9 cellular contexts compared by ENCODE assay signal in genomic region chr10:29681700-29682444, GRCh38. TPM values are rescaled to one million over a fixed set of nuclear protein-coding genes. Genes with fewer than 3 reads are reported as not detected.
A peak's percentile ranks its signal among the peaks of the same experiment; 100 is the strongest.
DNase-seq lines count a peak whose midpoint lies in the region; ATAC-seq, FAIRE-seq and TF ChIP-seq lines count a peak whose summit lies in the region.
"Had no signal": no experiment of that assay in that cellular context is flagged by ENCODE, and none has a peak within 500 bp of the region (broad histone marks: within the 10 kb centered on the region; RNA-seq: fewer than 3 reads in every experiment).

No MANE protein-coding gene starts in this region.

- H3K27me3 ChIP-seq in GM23248 (replicated peaks; ENCODE audit: insufficient read depth) = no peaks in the 10 kb centered on the region

- TF ChIP-seq POLR2A in GM12891 (IDR thresholded peaks at IDR 0.05; ENCODE audit: low read depth, low read length) (no peak), GM18505 (IDR thresholded peaks at IDR 0.05; ENCODE audit: borderline replicate concordance, extremely low read depth, insufficient read depth, insufficient read length) (no peak)

- WGBS in GM23248 (ENCODE audit: low coverage in 1 of 2, low lambda C conversion rate in 2 of 2, missing lambda C conversion rate in 2 of 2), 2 experiments = 82 to 87% methylated on average over 9 of the region's 9 CpGs

- H3F3A ChIP-seq in GM23248 (ENCODE audit: insufficient read depth) = no peaks in the 10 kb centered on the region

- intact Hi-C loops in sciatic nerve (cut with DNase I) = no loop called here

- H3K4me1 ChIP-seq in GM23248 (ENCODE audit: insufficient read depth) = no peaks in the 10 kb centered on the region

- no peaks in the 10 kb centered on the region for H4K20me1 ChIP-seq in GM23248 (ENCODE audit: insufficient read depth)

- H3K9ac ChIP-seq in GM23248 = no peak overlapping the region

- H3K79me2 ChIP-seq in GM23248 (ENCODE audit: insufficient read depth) = no peaks in the 10 kb centered on the region

- no peak overlapping the region for H3K4me3 ChIP-seq in GM23248

- CTCF ChIA-PET in RWPE1 (lab: Yijun Ruan, JAX) = no interaction called here

- H2AFZ ChIP-seq in GM23248 = no peak overlapping the region

- no peak overlapping the region for H3K4me2 ChIP-seq in GM23248 (ENCODE audit: unreplicated experiment)

- H3K36me3 ChIP-seq in GM23248 (ENCODE audit: low read depth) = no peaks in the 10 kb centered on the region

- no peak for FAIRE-seq in GM12891 (lab: Jason Lieb, UNC)

- POLR2A ChIA-PET in RWPE1 (lab: Yijun Ruan, JAX; ENCODE audit: low non-redundant PET) = no interaction called here

- in situ Hi-C loops in GM23248 (cut with MboI) = no loop called here

- TF ChIP-seq CTCF in RWPE1 (conservative IDR thresholded peaks at IDR 0.05; ENCODE audit: low read depth) = no peak

- ATAC-seq in sciatic nerve = peak; percentile 41
- no peak for ATAC-seq in GM19035 (IDR thresholded peaks at IDR 0.05; ENCODE audit: unreplicated experiment)
- no peak for ATAC-seq in GM18505 (IDR thresholded peaks at IDR 0.05; ENCODE audit: unreplicated experiment)

- DNase-seq in GM12891 (ENCODE audit: insufficient read length, low spot score) (no peak), RWPE1 (ENCODE audit: low spot score) (no peak), sciatic nerve (ENCODE audit: low spot score) (no peak), 8988T (no peak), GM23248 (no peak)
- DNase-seq in activated effector memory CD4-positive, alpha-beta T cell treated with anti-CD3 and anti-CD28 coated beads, Interleukin-2, amount 50 U/mL, for 16 hours = peak; percentile 78
- DNase-seq: NCI-H345 had no signal

- H3K27ac ChIP-seq in RWPE1 = peak overlapping the region; percentile 16; the same call in 1 of the 2 replicates
- H3K27ac ChIP-seq in GM23248 = no peak overlapping the region

- H3K9me2 ChIP-seq in GM23248 (ENCODE audit: insufficient read depth) = no peaks in the 10 kb centered on the region

- H3K9me3 ChIP-seq in GM23248 (ENCODE audit: low read depth) = no peaks in the 10 kb centered on the region

TF ChIP-seq in GM12891, 5 proteins besides CTCF, POLR2A, EP300 and RAD21:
- TF ChIP-seq SPI1 (IDR thresholded peaks at IDR 0.05; ENCODE audit: low read depth, low read length) (0 out of 2 replicates have a peak, but pooled peaks have one; percentile 1), PAX5 (IDR thresholded peaks at IDR 0.05; ENCODE audit: insufficient read depth, low read length, severe bottlenecking) (no peak)
TF ChIP-seq in GM12891: peak in this region for 1.

RNA-seq across cellular contexts. Expression of gene SVIL, which starts 47.1 kb away (rescaled TPM):
- 0.27 TPM for polyA plus RNA-seq in GM12891 (2012; ENCODE audit: low read depth, missing spikeins)
- total RNA-seq in sciatic nerve = 34.5 TPM
- total RNA-seq in GM23248 (2014; rRNA removed; shearing (Covaris generic)) = 6.6 and 7.3 TPM in 2 replicates
- 5.9 and 11.0 TPM in 2 replicates for polyA plus RNA-seq in GM23248 (2016; fragmentation: Nextera tagmentation; extraction: Ambion mirVana)
